14 cellular contexts compared by ENCODE assay signal in the genomic region with DNA sequence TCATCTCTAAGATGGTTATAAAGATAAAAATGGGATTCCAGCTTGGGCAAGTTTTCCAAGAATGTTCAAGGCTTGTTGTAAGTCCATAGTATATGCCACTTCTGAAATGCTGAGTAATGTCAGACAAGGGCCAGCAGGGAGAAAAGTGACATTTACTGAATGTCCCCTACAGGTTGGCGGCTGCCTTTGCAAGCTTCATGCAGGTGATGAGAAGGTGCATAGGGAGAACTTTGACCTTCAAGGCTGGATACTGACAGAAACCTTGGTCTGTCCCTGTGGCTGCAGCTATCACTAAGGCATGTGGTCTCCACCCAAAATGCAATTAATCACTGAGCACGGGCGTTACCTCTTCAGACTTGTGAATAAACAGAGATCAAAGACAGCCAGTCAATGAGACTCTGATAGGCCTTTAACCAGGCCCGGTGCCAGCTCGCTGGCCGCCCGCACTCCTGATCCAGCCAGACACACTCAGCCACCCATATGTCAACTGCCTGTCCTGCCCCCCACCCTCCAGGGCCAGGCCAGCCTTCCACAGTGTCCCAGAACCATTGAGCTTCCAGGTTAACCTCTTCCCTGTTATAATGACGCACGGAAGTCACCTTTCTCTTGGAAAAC. TPM values are rescaled to one million over a fixed set of nuclear protein-coding genes. Genes with fewer than 3 reads are reported as not detected.
DNase-seq lines count a peak whose midpoint lies in the region; ATAC-seq and TF ChIP-seq lines count a peak whose summit lies in the region.
"Had no signal": no experiment of that assay in that cellular context is flagged by ENCODE, and none has a peak within 500 bp of the region (broad histone marks: within the 10 kb centered on the region; RNA-seq: fewer than 3 reads in every experiment).

No MANE protein-coding gene starts in this region.

- peak; percentile 55 for ATAC-seq in lung (ENCODE audit: insufficient read depth, low FRiP score)
- no peak for ATAC-seq in HG03097 (IDR thresholded peaks at IDR 0.05; ENCODE audit: low FRiP score, unreplicated experiment)
- ATAC-seq in effector memory CD8-positive, alpha-beta T cell (replicated peaks) = no peak
- ATAC-seq: activated CD8-positive, alpha-beta T cell treated with anti-CD3 and anti-CD28 coated beads for 36 hours; activated naive CD8-positive, alpha-beta T cell treated with anti-CD3 and anti-CD28 coated beads, Interleukin-2, amount 50 U/mL, for 24 hours had no signal

- H3K36me3 Mint-ChIP-seq in effector memory CD8-positive, alpha-beta T cell (ENCODE audit: insufficient read depth) = no peaks in the 10 kb centered on the region
- H3K36me3 Mint-ChIP-seq: naive B cell had no signal

- H3K4me1 ChIP-seq in lung (ENCODE audit: control insufficient read depth in 2 of 2, insufficient read depth in 2 of 2, low read length in 2 of 2) = peaks cover 2 to 19% of the 10 kb centered on the region in 2 donors

- no peaks in the 10 kb centered on the region for H3K9me3 Mint-ChIP-seq in effector memory CD8-positive, alpha-beta T cell
- H3K9me3 Mint-ChIP-seq: activated CD8-positive, alpha-beta T cell treated with anti-CD3 and anti-CD28 coated beads for 36 hours; activated naive CD8-positive, alpha-beta T cell treated with anti-CD3 and anti-CD28 coated beads, Interleukin-2, amount 50 U/mL, for 24 hours; CD4-positive, alpha-beta T cell had no signal

- TF ChIP-seq CTCF in LNCaP clone FGC (IDR thresholded peaks at IDR 0.05; ENCODE audit: control insufficient read depth, extremely low read depth, insufficient read depth) = peak; percentile 23; the same call in 1 of the 2 replicates
- peak; percentile 22; the same call in 1 of the 2 replicates for TF ChIP-seq CTCF in WERI-Rb-1 (IDR thresholded peaks at IDR 0.05; ENCODE audit: low read depth, low read length)
- TF ChIP-seq CTCF in lung (IDR thresholded peaks at IDR 0.05; ENCODE audit: control extremely low read depth, extremely low read depth) = no peak

- H3K9me3 ChIP-seq in WERI-Rb-1 (ENCODE audit: severe bottlenecking) (no peaks in the 10 kb centered on the region), lung (ENCODE audit: control insufficient read depth in 2 of 2, insufficient read depth in 1 of 2, low read length in 1 of 2) (no peaks in the 10 kb centered on the region)

- DNase-seq in Caki2 (ENCODE audit: low read depth) = peak; percentile 73
- DNase-seq in LNCaP clone FGC (ENCODE audit: low read depth) = peak; percentile 19
- no peak for DNase-seq in WERI-Rb-1
- DNase-seq in lung (ENCODE audit: low spot score) = peak; percentile 59
- no peak for DNase-seq in effector memory CD8-positive, alpha-beta T cell
- no peak for DNase-seq in activated T-cell treated with anti-CD3 and anti-CD28 coated beads, Interleukin-2, amount 50 U/mL, for 1 hour
- DNase-seq in occipital lobe (lab: John Stamatoyannopoulos, UW) = no peak
- DNase-seq: activated CD8-positive, alpha-beta T cell treated with anti-CD3 and anti-CD28 coated beads for 36 hours; activated naive CD8-positive, alpha-beta T cell treated with anti-CD3 and anti-CD28 coated beads, Interleukin-2, amount 50 U/mL, for 24 hours; CD4-positive, alpha-beta T cell; naive B cell; NCI-H524 treated with DMSO at 0.1 percent for 48 hours; SW 1271 had no signal

- H3K27ac ChIP-seq in WERI-Rb-1 = no peak overlapping the region
- no peak overlapping the region for H3K27ac ChIP-seq in lung (ENCODE audit: low read depth in 1 of 2, low read length in 1 of 2)

- H3K36me3 ChIP-seq in WERI-Rb-1 (no peaks in the 10 kb centered on the region), lung (ENCODE audit: control insufficient read depth in 2 of 2, insufficient read depth in 2 of 2, low read length in 2 of 2) (no peaks in the 10 kb centered on the region)

- no peak overlapping the region for H3K27ac Mint-ChIP-seq in effector memory CD8-positive, alpha-beta T cell
- H3K27ac Mint-ChIP-seq: activated CD8-positive, alpha-beta T cell treated with anti-CD3 and anti-CD28 coated beads for 36 hours; activated naive CD8-positive, alpha-beta T cell treated with anti-CD3 and anti-CD28 coated beads, Interleukin-2, amount 50 U/mL, for 24 hours; CD4-positive, alpha-beta T cell; naive B cell had no signal

- in situ Hi-C loops in Caki2 (cut with HindIII; ENCODE audit: low pct_unique_long_range_greater_than_20kb, low sequenced_read_pairs) = no loop called here

- H3K4me3 ChIP-seq in LNCaP clone FGC (ENCODE audit: low read depth, low read length) (no peak overlapping the region), WERI-Rb-1 (ENCODE audit: low read depth, low read length) (no peak overlapping the region), lung (no peak overlapping the region)

- H3K27me3 Mint-ChIP-seq in effector memory CD8-positive, alpha-beta T cell = peaks cover 22 to 23% of the 10 kb centered on the region in 2 donors
- H3K27me3 Mint-ChIP-seq: activated CD8-positive, alpha-beta T cell treated with anti-CD3 and anti-CD28 coated beads for 36 hours; CD4-positive, alpha-beta T cell had no signal

- H3K27me3 ChIP-seq in WERI-Rb-1 (ENCODE audit: insufficient read depth, low read depth, severe bottlenecking) (no peaks in the 10 kb centered on the region), lung (ENCODE audit: control insufficient read depth, insufficient read depth) (no peaks in the 10 kb centered on the region)

- H3K4me3 Mint-ChIP-seq in effector memory CD8-positive, alpha-beta T cell = no peak overlapping the region
- H3K4me3 Mint-ChIP-seq: activated CD8-positive, alpha-beta T cell treated with anti-CD3 and anti-CD28 coated beads for 36 hours; activated naive CD8-positive, alpha-beta T cell treated with anti-CD3 and anti-CD28 coated beads, Interleukin-2, amount 50 U/mL, for 24 hours; CD4-positive, alpha-beta T cell; naive B cell had no signal

- WGBS in lung, 2 donors = 47 to 70% methylated on average over 9 of the region's 9 CpGs

- H3K4me1 Mint-ChIP-seq in effector memory CD8-positive, alpha-beta T cell (ENCODE audit: low read depth in 2 of 2) = peaks cover 4% of the 10 kb centered on the region in 2 donors

RNA-seq across cellular contexts. Expression of a gene that starts 26.9 kb away (rescaled TPM):
- total RNA-seq in Caki2 (2014; rRNA removed; shearing (Covaris generic); ENCODE audit: low replicate concordance) = not detected in 2 replicates
- total RNA-seq in lung (100 to 1,000 TPM in 1 of 2 donors, 10 to 100 TPM in 1; 60.3 to 127 TPM), occipital lobe (33.1 TPM)
- 10 to 100 TPM; 13.0 to 13.2 TPM for polyA plus RNA-seq in lung

Comparison
In these comparisons a context has a peak if more than half of its experiments do, and no peak if none do; other contexts are left out.
1. DNase-seq: peak in Caki2 (single experiment), LNCaP clone FGC (single experiment) and lung (single experiment); none in WERI-Rb-1 (single experiment), effector memory CD8-positive, alpha-beta T cell (0 of 3), activated T-cell treated with anti-CD3 and anti-CD28 coated beads, Interleukin-2, amount 50 U/mL, for 1 hour (single experiment) and occipital lobe (single experiment).
2. RNA of a gene that starts 26.9 kb away (total RNA-seq): 60.3 to 127 TPM in lung and 33.1 TPM in occipital lobe (single experiment); not detected in Caki2; every median in the first group is over 10 times any median in the second.